25 cellular contexts compared by ENCODE assay signal in the genomic region with DNA sequence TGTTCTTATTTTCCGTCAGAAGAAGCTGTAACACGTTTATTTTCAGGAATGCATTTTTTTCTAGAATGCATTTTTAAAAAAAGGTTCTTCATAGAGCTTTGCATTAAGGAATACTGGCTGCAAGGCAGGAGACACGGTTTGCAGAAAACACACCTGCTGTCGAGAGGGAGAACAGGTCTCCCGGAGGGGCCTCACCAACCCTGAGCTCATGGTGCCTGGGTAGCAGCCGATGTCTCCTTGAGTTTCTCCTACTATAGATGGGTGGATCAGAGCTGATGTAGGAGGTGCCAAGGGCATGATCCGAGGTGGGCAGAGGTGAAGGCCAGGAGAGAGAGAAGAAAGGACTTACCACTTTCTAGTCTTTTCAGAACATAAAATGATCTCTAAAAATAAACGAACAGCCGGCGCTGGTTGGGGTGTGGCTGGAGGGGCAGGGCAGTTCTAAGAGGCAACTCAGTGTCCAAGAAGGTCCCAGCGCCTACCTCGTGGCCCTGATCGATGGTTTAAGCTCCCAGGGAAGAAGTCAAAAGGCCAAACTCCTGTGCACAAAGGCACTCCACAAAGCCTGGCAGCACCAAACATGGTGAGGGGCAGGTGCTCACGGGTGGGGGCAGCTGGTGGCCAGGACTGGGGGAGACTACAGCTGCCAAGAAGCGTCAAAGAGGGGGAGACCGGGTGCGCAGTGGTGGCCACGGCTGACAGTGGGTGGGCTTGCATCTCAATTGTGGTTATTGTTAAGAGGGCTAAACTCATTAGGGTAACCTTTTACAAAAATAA. TPM values are rescaled to one million over a fixed set of nuclear protein-coding genes. Genes with fewer than 3 reads are reported as not detected.
DNase-seq lines count a peak whose midpoint lies in the region; ATAC-seq and TF ChIP-seq lines count a peak whose summit lies in the region.
"Had no signal": no experiment of that assay in that cellular context is flagged by ENCODE, and none has a peak within 500 bp of the region (broad histone marks: within the 10 kb centered on the region; RNA-seq: fewer than 3 reads in every experiment).

No MANE protein-coding gene starts in this region.

- H3K27ac ChIP-seq in RWPE1 (peak overlapping the region; percentile 1; the same call in 1 of the 2 replicates), sigmoid colon (no peak overlapping the region), brain microvascular endothelial cell (no peak overlapping the region), gastrocnemius medialis (no peak overlapping the region)
- H3K27ac ChIP-seq: Peyer's patch, SK-N-MC, upper lobe of left lung had no signal

- intact Hi-C loops in sigmoid colon (cut with DNase I) (loop anchor here (5.0 kb wide), 1 partner anchor 47 kb away; no protein-coding TSS in a partner anchor), gastrocnemius medialis (cut with DNase I; ENCODE audit: low total_unique reads) (no loop called here)

- no peak overlapping the region for H3K27ac Mint-ChIP-seq in activated CD8-positive, alpha-beta memory T cell treated with anti-CD3 and anti-CD28 coated beads, Interleukin-2, amount 10 ng/mL, durations not matched to agents 7 days and 5 days
- no peak overlapping the region for H3K27ac Mint-ChIP-seq in memory B cell
- H3K27ac Mint-ChIP-seq: activated T-helper 17 cell treated with anti-CD3 and anti-CD28 coated beads, Interleukin-2, amount 50 U/mL, for 72 hours had no signal

- no peak for ATAC-seq in activated CD8-positive, alpha-beta memory T cell treated with anti-CD3 and anti-CD28 coated beads, Interleukin-2, amount 10 ng/mL, durations not matched to agents 7 days and 5 days
- ATAC-seq in memory B cell (ENCODE audit: low read depth) (no peak), gastrocnemius medialis (no peak)
- ATAC-seq: activated T-helper 17 cell treated with anti-CD3 and anti-CD28 coated beads, Interleukin-2, amount 50 U/mL, for 72 hours had no signal

- H3K9me3 Mint-ChIP-seq in activated CD8-positive, alpha-beta memory T cell treated with anti-CD3 and anti-CD28 coated beads, Interleukin-2, amount 10 ng/mL, durations not matched to agents 7 days and 5 days (ENCODE audit: low read depth) = no peaks in the 10 kb centered on the region
- H3K9me3 Mint-ChIP-seq in memory B cell = peaks cover 7% of the 10 kb centered on the region
- H3K9me3 Mint-ChIP-seq: activated T-helper 17 cell treated with anti-CD3 and anti-CD28 coated beads, Interleukin-2, amount 50 U/mL, for 72 hours had no signal

- H3K27me3 Mint-ChIP-seq in activated CD8-positive, alpha-beta memory T cell treated with anti-CD3 and anti-CD28 coated beads, Interleukin-2, amount 10 ng/mL, durations not matched to agents 7 days and 5 days = no peaks in the 10 kb centered on the region
- no peaks in the 10 kb centered on the region for H3K27me3 Mint-ChIP-seq in memory B cell
- H3K27me3 Mint-ChIP-seq: activated T-helper 17 cell treated with anti-CD3 and anti-CD28 coated beads, Interleukin-2, amount 50 U/mL, for 72 hours had no signal

- H3K4me1 ChIP-seq in sigmoid colon = peaks cover 0 to 16% (median 11%) of the 10 kb centered on the region in 4 donors
- peaks cover 0 to 5% of the 10 kb centered on the region in 2 donors for H3K4me1 ChIP-seq in gastrocnemius medialis
- H3K4me1 ChIP-seq: HAP-1 had no signal

- CTCF ChIA-PET in activated CD8-positive, alpha-beta memory T cell treated with anti-CD3 and anti-CD28 coated beads, Interleukin-2, amount 10 ng/mL, durations not matched to agents 7 days and 5 days (lab: Charles Lee) = interaction anchor here (1.0 to 7.1 kb wide), 4 partner anchors 42 to 205 kb away, joined by 3 to 217 read pairs (median 6); a partner anchor contains a TSS
- CTCF ChIA-PET in RWPE1 (lab: Yijun Ruan, JAX) = interaction anchor here (0.6 kb wide), 1 partner anchor 183 kb away, joined by 3 read pairs; no protein-coding TSS in a partner anchor

- POLR2A ChIA-PET in RWPE1 (lab: Yijun Ruan, JAX; ENCODE audit: low non-redundant PET) = no interaction called here

- H3K4me1 Mint-ChIP-seq in activated CD8-positive, alpha-beta memory T cell treated with anti-CD3 and anti-CD28 coated beads, Interleukin-2, amount 10 ng/mL, durations not matched to agents 7 days and 5 days = peaks cover 2% of the 10 kb centered on the region
- H3K4me1 Mint-ChIP-seq in memory B cell = peaks cover 18% of the 10 kb centered on the region
- H3K4me1 Mint-ChIP-seq: activated T-helper 17 cell treated with anti-CD3 and anti-CD28 coated beads, Interleukin-2, amount 50 U/mL, for 72 hours had no signal

- WGBS in sigmoid colon, 2 donors = 56 to 79% methylated on average over 18 of the region's 18 CpGs

- TF ChIP-seq CTCF in RWPE1 (conservative IDR thresholded peaks at IDR 0.05; ENCODE audit: low read depth) = no peak
- TF ChIP-seq CTCF in sigmoid colon (IDR thresholded peaks at IDR 0.05) = no peak
- TF ChIP-seq CTCF in brain microvascular endothelial cell (IDR thresholded peaks at IDR 0.05; ENCODE audit: low read depth, low read length, missing control alignments) = no peak
- TF ChIP-seq CTCF in gastrocnemius medialis (IDR thresholded peaks at IDR 0.05 in 4 of 5, conservative IDR thresholded peaks at IDR 0.05 in 1 of 5) = no peak

- H3K36me3 Mint-ChIP-seq in activated CD8-positive, alpha-beta memory T cell treated with anti-CD3 and anti-CD28 coated beads, Interleukin-2, amount 10 ng/mL, durations not matched to agents 7 days and 5 days = no peaks in the 10 kb centered on the region
- no peaks in the 10 kb centered on the region for H3K36me3 Mint-ChIP-seq in memory B cell

- H3K27me3 ChIP-seq in sigmoid colon (no peaks in the 10 kb centered on the region), brain microvascular endothelial cell (replicated peaks) (no peaks in the 10 kb centered on the region), gastrocnemius medialis (no peaks in the 10 kb centered on the region)
- H3K27me3 ChIP-seq: Peyer's patch, upper lobe of left lung had no signal

- H3K4me3 ChIP-seq in sigmoid colon = no peak overlapping the region
- no peak overlapping the region for H3K4me3 ChIP-seq in brain microvascular endothelial cell (ENCODE audit: low read depth, low read length)
- no peak overlapping the region for H3K4me3 ChIP-seq in gastrocnemius medialis
- H3K4me3 ChIP-seq: HAP-1, Peyer's patch, SK-N-MC, upper lobe of left lung had no signal

- in situ Hi-C loops in brain microvascular endothelial cell (cut with HindIII; ENCODE audit: low pct_ligation_motif_present, low sequenced_read_pairs) (no loop called here), gastrocnemius medialis (cut with MboI; ENCODE audit: low sequenced_read_pairs in 4 of 4) (no loop called here)

- TF ChIP-seq POLR2A in sigmoid colon (IDR thresholded peaks at IDR 0.05) (no peak), gastrocnemius medialis (IDR thresholded peaks at IDR 0.05) (no peak)

- no peak for TF ChIP-seq EP300 in sigmoid colon (IDR thresholded peaks at IDR 0.05)

- no peak overlapping the region for H3K4me3 Mint-ChIP-seq in activated CD8-positive, alpha-beta memory T cell treated with anti-CD3 and anti-CD28 coated beads, Interleukin-2, amount 10 ng/mL, durations not matched to agents 7 days and 5 days
- peak overlapping the region; percentile 69 for H3K4me3 Mint-ChIP-seq in memory B cell
- H3K4me3 Mint-ChIP-seq: activated T-helper 17 cell treated with anti-CD3 and anti-CD28 coated beads, Interleukin-2, amount 50 U/mL, for 72 hours had no signal

- H3K9me3 ChIP-seq in sigmoid colon = no peaks in the 10 kb centered on the region
- no peaks in the 10 kb centered on the region for H3K9me3 ChIP-seq in gastrocnemius medialis
- H3K9me3 ChIP-seq: HAP-1, Peyer's patch, upper lobe of left lung had no signal

- H3K36me3 ChIP-seq in sigmoid colon (peaks cover 0 to 6% (median 0%) of the 10 kb centered on the region in 4 donors), brain microvascular endothelial cell (replicated peaks) (no peaks in the 10 kb centered on the region), gastrocnemius medialis (no peaks in the 10 kb centered on the region)
- H3K36me3 ChIP-seq: HAP-1, Peyer's patch, upper lobe of left lung had no signal

- peak; percentile 9 for DNase-seq in activated CD8-positive, alpha-beta memory T cell treated with anti-CD3 and anti-CD28 coated beads, Interleukin-2, amount 50 U/mL, for 4 hours
- DNase-seq in activated CD8-positive, alpha-beta memory T cell treated with anti-CD3 and anti-CD28 coated beads, Interleukin-2, amount 10 ng/mL, durations not matched to agents 7 days and 5 days = no peak
- DNase-seq in RWPE1 (ENCODE audit: low spot score) (no peak), memory B cell (ENCODE audit: low spot score in 2 of 2) (no peak), sigmoid colon (peak; percentile 36), brain microvascular endothelial cell (no peak), NCI-H1105 treated with DMSO at 0.1 percent for 48 hours (lab: John Stamatoyannopoulos, UW) (no peak), gastrocnemius medialis (no peak)
- DNase-seq: 8988T; activated CD4-positive, alpha-beta T cell treated with anti-CD3 and anti-CD28 coated beads for 48 hours; AML-193; cortex of kidney; DMS79; Kasumi-1; midbrain; NCI-H2029; NCI-H446 treated with DMSO at 0.1 percent for 48 hours; retina; stimulated activated CD4-positive, alpha-beta T cell treated with anti-CD3 and anti-CD28 coated beads, Interleukin-12 subunit alpha, Interleukin-12 subunit beta, amount 100 ng/mL, for 4 hours; T-helper 2 cell had no signal

RNA-seq across cellular contexts. Expression of a gene that starts 12.2 kb away (rescaled TPM):
- 1 to 10 TPM; 8.0 to 8.5 TPM for total RNA-seq in activated CD8-positive, alpha-beta memory T cell treated with anti-CD3 and anti-CD28 coated beads, Interleukin-2, amount 10 ng/mL, durations not matched to agents 7 days and 5 days
- total RNA-seq in sigmoid colon (1 to 10 TPM; 6.2 to 9.1 (median 6.7) TPM), gastrocnemius medialis (1 to 10 TPM; 1.9 to 4.7 (median 3.5) TPM)
- 1 to 10 TPM; 2.4 to 9.1 (median 2.5) TPM for polyA plus RNA-seq in sigmoid colon

RNA-seq across cellular contexts. Expression of a gene that starts 12.5 kb away (rescaled TPM):
- 100 to 1,000 TPM; 146 to 174 TPM for total RNA-seq in activated CD8-positive, alpha-beta memory T cell treated with anti-CD3 and anti-CD28 coated beads, Interleukin-2, amount 10 ng/mL, durations not matched to agents 7 days and 5 days
- total RNA-seq in sigmoid colon = 10 to 100 TPM; 49.0 to 56.2 (median 50.7) TPM
- 100 to 1,000 TPM in 1 of 3 donors, 10 to 100 TPM in 2; 40.8 to 113 (median 52.2) TPM for polyA plus RNA-seq in sigmoid colon
- total RNA-seq in gastrocnemius medialis = 10 to 100 TPM; 51.1 to 60.5 (median 55.4) TPM

RNA-seq across cellular contexts. Expression of a gene that starts 33.2 kb away (rescaled TPM):
- 10 to 100 TPM in 1 of 2 experiments, 1 to 10 TPM in 1; 8.7 to 12.3 TPM for total RNA-seq in activated CD8-positive, alpha-beta memory T cell treated with anti-CD3 and anti-CD28 coated beads, Interleukin-2, amount 10 ng/mL, durations not matched to agents 7 days and 5 days
- total RNA-seq in sigmoid colon (10 to 100 TPM; 12.8 to 17.0 (median 15.0) TPM), gastrocnemius medialis (10 to 100 TPM; 19.2 to 25.7 (median 22.6) TPM)
- polyA plus RNA-seq in sigmoid colon = 10 to 100 TPM in 2 of 3 donors, 1 to 10 TPM in 1; 9.9 to 21.9 (median 12.6) TPM

Comparison
In these comparisons a context has a peak if more than half of its experiments do, and no peak if none do; other contexts are left out.
1. DNase-seq: peak in activated CD8-positive, alpha-beta memory T cell treated with anti-CD3 and anti-CD28 coated beads, Interleukin-2, amount 50 U/mL, for 4 hours (single experiment) and sigmoid colon (single experiment); none in activated CD8-positive, alpha-beta memory T cell treated with anti-CD3 and anti-CD28 coated beads, Interleukin-2, amount 10 ng/mL, durations not matched to agents 7 days and 5 days (single experiment), RWPE1 (single experiment), memory B cell (0 of 2), brain microvascular endothelial cell (single experiment), NCI-H1105 treated with DMSO at 0.1 percent for 48 hours (single experiment) and gastrocnemius medialis (0 of 2).